In the genomic region with DNA sequence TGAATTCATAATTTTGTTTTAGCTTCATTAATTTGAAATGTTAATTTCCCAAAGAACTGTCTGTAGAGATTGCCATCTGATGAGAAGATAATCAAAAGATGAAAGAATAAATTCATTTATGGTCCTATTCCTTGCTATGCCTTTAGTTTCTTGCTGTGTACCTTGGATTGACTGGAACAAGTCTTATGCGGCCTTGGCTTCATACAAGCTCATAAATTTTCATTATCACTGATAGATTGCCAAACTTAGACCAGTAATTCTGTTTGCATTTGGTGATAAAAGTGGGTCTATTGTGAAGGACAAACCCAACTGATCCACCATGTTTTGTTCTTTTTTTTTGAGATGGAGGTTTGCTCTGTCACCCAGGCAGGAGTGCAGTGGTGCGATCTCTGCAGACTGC, we compare ENCODE assay signal across 22 cellular contexts.
"Had no signal": no experiment of that assay in that cellular context is flagged by ENCODE, and none has a peak within 500 bp of the region (broad histone marks: within the 10 kb centered on the region; RNA-seq: fewer than 3 reads in every experiment).

No MANE protein-coding gene starts in this region.

- H3K4me3 ChIP-seq: SJSA1, SK-N-MC had no signal

- DNase-seq: IMR-90, Karpas-422, KG1, MM.1S, NCI-H1092 treated with DMSO at 0.1 percent for 48 hours, NCI-H1436, NCI-H187, NCI-H2029, NCI-H2081 treated with DMSO at 0.1 percent for 48 hours, NCI-H2171, NCI-H226, NCI-H446, NCI-H510A, NCI-H524 treated with DMSO at 0.1 percent for 48 hours, NCI-H69, NCI-H774, Right ventricle myocardium superior, RPMI8226, SIG-M5 had no signal

- H3K27ac ChIP-seq: SJSA1, SK-N-MC had no signal

- ATAC-seq: HepG2 had no signal

- H3K9me3 ChIP-seq: SJSA1 had no signal

- H3K27me3 ChIP-seq: SJSA1 had no signal
